ENCODE assay signal across 9 cellular contexts in the genomic region with DNA sequence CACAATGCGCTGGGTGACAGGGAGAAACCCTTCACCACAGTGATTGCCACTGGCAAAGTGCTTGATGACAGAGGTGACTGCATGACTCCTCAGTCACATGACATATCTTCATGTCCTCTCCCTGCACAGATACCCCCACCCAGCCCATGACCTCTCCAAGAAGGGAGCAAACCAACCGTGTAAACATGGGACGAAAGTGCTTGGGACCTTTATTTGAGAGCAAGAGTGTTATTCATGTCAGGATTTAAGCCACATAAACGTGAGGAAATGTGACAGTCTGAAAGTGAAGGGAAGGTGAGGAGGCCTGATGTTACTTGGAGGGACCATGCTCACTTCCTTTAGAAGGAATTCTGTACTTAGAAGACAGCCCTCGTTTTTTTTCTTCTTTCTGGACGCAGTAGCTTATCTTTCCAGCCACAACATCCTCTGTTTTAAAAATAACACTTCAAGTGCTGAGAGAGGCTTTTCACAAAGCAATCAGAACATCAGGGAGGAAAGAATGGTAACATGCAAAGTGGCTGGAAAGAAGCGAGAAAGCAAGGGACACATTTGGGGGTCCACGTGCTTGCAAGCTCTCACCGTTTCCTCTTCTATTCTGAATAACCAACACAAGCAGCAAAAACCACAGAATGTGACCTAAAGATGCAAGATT. TPM values are rescaled to one million over a fixed set of nuclear protein-coding genes. Genes with fewer than 3 reads are reported as not detected.
A peak's percentile ranks its signal among the peaks of the same experiment; 100 is the strongest.
DNase-seq lines count a peak whose midpoint lies in the region; ATAC-seq and TF ChIP-seq lines count a peak whose summit lies in the region.
"Had no signal": no experiment of that assay in that cellular context is flagged by ENCODE, and none has a peak within 500 bp of the region (broad histone marks: within the 10 kb centered on the region; RNA-seq: fewer than 3 reads in every experiment).

No MANE protein-coding gene starts in this region.

- peak overlapping the region in 1 of 10 experiments; percentile 23; a peak in 2 of 20 replicates for H3K4me3 ChIP-seq in BLaER1 treated with 17β-estradiol and CSF1 and Interleukin-3, amounts not matched to agents 10 nM and 100 nM
- no peak overlapping the region for H3K4me3 ChIP-seq in esophagus squamous epithelium
- no peak overlapping the region for H3K4me3 ChIP-seq in neural progenitor cell

- H3K4me3 Mint-ChIP-seq in neural progenitor cell: no peak overlapping the region
- no peak overlapping the region for H3K4me3 Mint-ChIP-seq in CD4-positive, alpha-beta T cell

- no peaks in the 10 kb centered on the region for H3K9me3 ChIP-seq in BLaER1 treated with 17β-estradiol and CSF1 and Interleukin-3, amounts not matched to agents 10 nM and 100 nM (replicated peaks in 1 of 11)
- no peaks in the 10 kb centered on the region for H3K9me3 ChIP-seq in esophagus squamous epithelium
- no peaks in the 10 kb centered on the region for H3K9me3 ChIP-seq in neural progenitor cell (ENCODE audit: low read depth)
- H3K9me3 ChIP-seq in CD4-positive, alpha-beta T cell (ENCODE audit: control insufficient read depth, low read length): no peaks in the 10 kb centered on the region

- no peaks in the 10 kb centered on the region for H3K9me3 Mint-ChIP-seq in neural progenitor cell
- H3K9me3 Mint-ChIP-seq in CD4-positive, alpha-beta T cell: no peaks in the 10 kb centered on the region

- H3K36me3 ChIP-seq in BLaER1 treated with 17β-estradiol and CSF1 and Interleukin-3, amounts not matched to agents 10 nM and 100 nM: peaks cover 62 to 99% (median 88%) of the 10 kb centered on the region in 11 experiments
- H3K36me3 ChIP-seq in esophagus squamous epithelium (peaks cover 4 to 100% (median 10%) of the 10 kb centered on the region in 3 donors), neural progenitor cell (no peaks in the 10 kb centered on the region)

- H3K4me1 ChIP-seq in BLaER1 treated with 17β-estradiol and CSF1 and Interleukin-3, amounts not matched to agents 10 nM and 100 nM: peaks cover 43 to 65% (median 52%) of the 10 kb centered on the region in 10 experiments
- H3K4me1 ChIP-seq in esophagus squamous epithelium: peaks cover 4 to 30% (median 20%) of the 10 kb centered on the region in 3 donors
- no peaks in the 10 kb centered on the region for H3K4me1 ChIP-seq in neural progenitor cell

- H3K4me1 Mint-ChIP-seq in neural progenitor cell: no peaks in the 10 kb centered on the region
- no peaks in the 10 kb centered on the region for H3K4me1 Mint-ChIP-seq in CD4-positive, alpha-beta T cell (ENCODE audit: low read depth)

- peaks cover 20% of the 10 kb centered on the region for H3K36me3 Mint-ChIP-seq in neural progenitor cell
- peaks cover 52% of the 10 kb centered on the region for H3K36me3 Mint-ChIP-seq in CD4-positive, alpha-beta T cell (ENCODE audit: low read depth)

- POLR2A ChIA-PET in CD4-positive, alpha-beta T cell (lab: Charles Lee): no interaction called here

- 57 to 62% methylated on average over 9 of the region's 9 CpGs for WGBS in esophagus squamous epithelium, 2 donors

- ATAC-seq in CD4-positive, alpha-beta T cell (ENCODE audit: poor library complexity): no peak
- no peak for ATAC-seq in GM18498 (IDR thresholded peaks at IDR 0.05; ENCODE audit: unreplicated experiment)

- H3K9ac ChIP-seq in BLaER1 treated with 17β-estradiol and CSF1 and Interleukin-3, amounts not matched to agents 10 nM and 100 nM: peak overlapping the region; percentile 19 to 66 (median 48); a peak in 20 of 22 replicates
- H3K9ac ChIP-seq in neural progenitor cell: no peak overlapping the region

- peak overlapping the region; percentile 59 to 92 (median 76) for H3K4me2 ChIP-seq in BLaER1 treated with 17β-estradiol and CSF1 and Interleukin-3, amounts not matched to agents 10 nM and 100 nM
- no peak overlapping the region for H3K4me2 ChIP-seq in neural progenitor cell

- no peak for TF ChIP-seq CTCF in esophagus squamous epithelium (IDR thresholded peaks at IDR 0.05)
- no peak for TF ChIP-seq CTCF in neural progenitor cell (IDR thresholded peaks at IDR 0.05)
- TF ChIP-seq CTCF in CD4-positive, alpha-beta T cell (IDR thresholded peaks at IDR 0.05): no peak

- no peaks in the 10 kb centered on the region for H3F3A ChIP-seq in neural progenitor cell (ENCODE audit: low read depth)

- peaks cover 18% of the 10 kb centered on the region for H3K79me2 ChIP-seq in neural progenitor cell (ENCODE audit: low read depth)

- intact Hi-C loops in esophagus squamous epithelium (cut with DNase I): no loop called here
- intact Hi-C loops in CD4-positive, alpha-beta T cell (cut with DNase I, micrococcal nuclease): no loop called here

- DNase-seq in OCI-M2 (lab: John Stamatoyannopoulos, UW; ENCODE audit: unreplicated experiment) (peak; percentile 76), esophagus squamous epithelium (lab: John Stamatoyannopoulos, UW) (no peak), neural progenitor cell (ENCODE audit: low spot score) (no peak), HK-2 (ENCODE audit: unreplicated experiment) (no peak), iPS-NIHi11 (ENCODE audit: low spot score) (no peak)
- DNase-seq in CD4-positive, alpha-beta T cell: no peak
- DNase-seq: DMS153 had no signal

- H3K27me3 ChIP-seq in BLaER1 treated with 17β-estradiol and CSF1 and Interleukin-3, amounts not matched to agents 10 nM and 100 nM: no peaks in the 10 kb centered on the region
- H3K27me3 ChIP-seq in esophagus squamous epithelium: no peaks in the 10 kb centered on the region
- H3K27me3 ChIP-seq in neural progenitor cell: no peaks in the 10 kb centered on the region
- no peaks in the 10 kb centered on the region for H3K27me3 ChIP-seq in CD4-positive, alpha-beta T cell (ENCODE audit: control insufficient read depth, insufficient read depth, low read length)

- H4K20me1 ChIP-seq in BLaER1 treated with 17β-estradiol and CSF1 and Interleukin-3, amounts not matched to agents 10 nM and 100 nM: peaks cover 0 to 24% (median 4%) of the 10 kb centered on the region in 11 experiments; a peak in 4 of 22 replicates
- peaks cover 6% of the 10 kb centered on the region for H4K20me1 ChIP-seq in neural progenitor cell (ENCODE audit: low read depth)

- H3K27ac Mint-ChIP-seq in neural progenitor cell: peak overlapping the region; percentile 37
- no peak overlapping the region for H3K27ac Mint-ChIP-seq in CD4-positive, alpha-beta T cell

- H3K27ac ChIP-seq in BLaER1 treated with 17β-estradiol and CSF1 and Interleukin-3, amounts not matched to agents 10 nM and 100 nM: peak overlapping the region; percentile 16 to 80 (median 50); a peak in 21 of 22 replicates
- H3K27ac ChIP-seq in esophagus squamous epithelium: peak overlapping the region; percentile 26 to 80 (median 72)
- H3K27ac ChIP-seq in neural progenitor cell: no peak overlapping the region
- H3K27ac ChIP-seq in CD4-positive, alpha-beta T cell (ENCODE audit: low read depth, low read length): no peak overlapping the region

- CTCF ChIA-PET in CD4-positive, alpha-beta T cell (lab: Charles Lee): interaction anchor here (0.6 kb wide), 1 partner anchor 217 kb away, joined by 4 read pairs; no protein-coding TSS in a partner anchor

- peaks cover 3% of the 10 kb centered on the region for H3K27me3 Mint-ChIP-seq in neural progenitor cell (ENCODE audit: insufficient read depth, low read depth)
- H3K27me3 Mint-ChIP-seq in CD4-positive, alpha-beta T cell: no peaks in the 10 kb centered on the region

- no peak overlapping the region for H2AFZ ChIP-seq in neural progenitor cell (replicated peaks)

- TF ChIP-seq POLR2A in esophagus squamous epithelium (IDR thresholded peaks at IDR 0.05): no peak

RNA-seq across cellular contexts. Expression of gene EPS15L1, which starts 35.6 kb away (rescaled TPM):
- total RNA-seq in esophagus squamous epithelium: 10 to 100 TPM in 3 of 4 donors, 1 to 10 TPM in 1; 8.1 to 21.7 (median 19.8) TPM
- 15.8 and 24.4 TPM in 2 replicates for total RNA-seq in neural progenitor cell (ENCODE audit: low replicate concordance)
- 10 to 100 TPM; 24.6 to 26.5 TPM for total RNA-seq in CD4-positive, alpha-beta T cell

RNA-seq across cellular contexts. Expression of gene CALR3, which starts 59.8 kb away (rescaled TPM):
- total RNA-seq in esophagus squamous epithelium (not detected), neural progenitor cell (ENCODE audit: low replicate concordance) (0.09 and 2.0 TPM in 2 replicates)
- total RNA-seq in CD4-positive, alpha-beta T cell: not detected

Comparison
In these comparisons a context has a peak if more than half of its experiments do, and no peak if none do; other contexts are left out.
1. H3K27ac ChIP-seq: peak in BLaER1 treated with 17β-estradiol and CSF1 and Interleukin-3, amounts not matched to agents 10 nM and 100 nM (11 of 11) and esophagus squamous epithelium (4 of 4); none in neural progenitor cell (single experiment) and CD4-positive, alpha-beta T cell (single experiment).